Comparison of ENCODE assay signal across 1 cellular context in genomic region chr1:28126212-28126611, GRCh38.
TF ChIP-seq lines count a peak whose summit lies in the region.

No MANE protein-coding gene starts in this region.

TF ChIP-seq in K562, 482 proteins besides CTCF, POLR2A, EP300 and RAD21:
- no peak for TF ChIP-seq ZNF24 (IDR thresholded peaks at IDR 0.05)
- TF ChIP-seq, protein P1, sequence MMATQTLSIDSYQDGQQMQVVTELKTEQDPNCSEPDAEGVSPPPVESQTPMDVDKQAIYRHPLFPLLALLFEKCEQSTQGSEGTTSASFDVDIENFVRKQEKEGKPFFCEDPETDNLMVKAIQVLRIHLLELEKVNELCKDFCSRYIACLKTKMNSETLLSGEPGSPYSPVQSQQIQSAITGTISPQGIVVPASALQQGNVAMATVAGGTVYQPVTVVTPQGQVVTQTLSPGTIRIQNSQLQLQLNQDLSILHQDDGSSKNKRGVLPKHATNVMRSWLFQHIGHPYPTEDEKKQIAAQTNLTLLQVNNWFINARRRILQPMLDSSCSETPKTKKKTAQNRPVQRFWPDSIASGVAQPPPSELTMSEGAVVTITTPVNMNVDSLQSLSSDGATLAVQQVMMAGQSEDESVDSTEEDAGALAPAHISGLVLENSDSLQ (IDR thresholded peaks at IDR 0.05): no peak
- no peak for TF ChIP-seq FUS (optimal IDR thresholded peaks at IDR 0.05; ENCODE audit: low read depth, low read length)
- TF ChIP-seq NONO (IDR thresholded peaks at IDR 0.05; ENCODE audit: low read depth in 2 of 2, low read length in 1 of 2): no peak
- TF ChIP-seq, protein P2, sequence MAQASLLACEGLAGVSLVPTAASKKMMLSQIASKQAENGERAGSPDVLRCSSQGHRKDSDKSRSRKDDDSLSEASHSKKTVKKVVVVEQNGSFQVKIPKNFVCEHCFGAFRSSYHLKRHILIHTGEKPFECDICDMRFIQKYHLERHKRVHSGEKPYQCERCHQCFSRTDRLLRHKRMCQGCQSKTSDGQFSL (CRISPR knock-in tag; IDR thresholded peaks at IDR 0.05): no peak
- TF ChIP-seq, protein P2 (tag; IDR thresholded peaks at IDR 0.05): no peak
- TF ChIP-seq TFAM (CRISPR knock-in tag; conservative IDR thresholded peaks at IDR 0.05): no peak
- TF ChIP-seq KAT7 (CRISPR knock-in tag; IDR thresholded peaks at IDR 0.05; ENCODE audit: borderline replicate concordance): no peak
- TF ChIP-seq POLR2G (IDR thresholded peaks at IDR 0.05; ENCODE audit: low read depth, low read length): no peak
- 0 out of 2 replicates have a peak, but pooled peaks have one; percentile 33 for TF ChIP-seq HDAC2 (IDR thresholded peaks at IDR 0.05)
- TF ChIP-seq, protein P3, sequence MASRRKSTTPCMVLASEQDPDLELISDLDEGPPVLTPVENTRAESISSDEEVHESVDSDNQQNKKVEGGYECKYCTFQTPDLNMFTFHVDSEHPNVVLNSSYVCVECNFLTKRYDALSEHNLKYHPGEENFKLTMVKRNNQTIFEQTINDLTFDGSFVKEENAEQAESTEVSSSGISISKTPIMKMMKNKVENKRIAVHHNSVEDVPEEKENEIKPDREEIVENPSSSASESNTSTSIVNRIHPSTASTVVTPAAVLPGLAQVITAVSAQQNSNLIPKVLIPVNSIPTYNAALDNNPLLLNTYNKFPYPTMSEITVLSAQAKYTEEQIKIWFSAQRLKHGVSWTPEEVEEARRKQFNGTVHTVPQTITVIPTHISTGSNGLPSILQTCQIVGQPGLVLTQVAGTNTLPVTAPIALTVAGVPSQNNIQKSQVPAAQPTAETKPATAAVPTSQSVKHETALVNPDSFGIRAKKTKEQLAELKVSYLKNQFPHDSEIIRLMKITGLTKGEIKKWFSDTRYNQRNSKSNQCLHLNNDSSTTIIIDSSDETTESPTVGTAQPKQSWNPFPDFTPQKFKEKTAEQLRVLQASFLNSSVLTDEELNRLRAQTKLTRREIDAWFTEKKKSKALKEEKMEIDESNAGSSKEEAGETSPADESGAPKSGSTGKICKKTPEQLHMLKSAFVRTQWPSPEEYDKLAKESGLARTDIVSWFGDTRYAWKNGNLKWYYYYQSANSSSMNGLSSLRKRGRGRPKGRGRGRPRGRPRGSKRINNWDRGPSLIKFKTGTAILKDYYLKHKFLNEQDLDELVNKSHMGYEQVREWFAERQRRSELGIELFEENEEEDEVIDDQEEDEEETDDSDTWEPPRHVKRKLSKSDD (conservative IDR thresholded peaks at IDR 0.05; ENCODE audit: low read length): no peak
- TF ChIP-seq ZNF830 (CRISPR knock-in tag; IDR thresholded peaks at IDR 0.05): no peak
- TF ChIP-seq ETV5 (CRISPR knock-in tag; IDR thresholded peaks at IDR 0.05; ENCODE audit: low read depth): no peak
- TF ChIP-seq SIX5 (IDR thresholded peaks at IDR 0.05; ENCODE audit: borderline replicate concordance in 1 of 2, insufficient read depth in 1 of 2, low read depth in 1 of 2, low read length in 2 of 2): no peak
- TF ChIP-seq NELFE (IDR thresholded peaks at IDR 0.05; ENCODE audit: insufficient read depth, insufficient read length): no peak
- TF ChIP-seq ZBED1 (IDR thresholded peaks at IDR 0.05): no peak
- TF ChIP-seq, protein P4, sequence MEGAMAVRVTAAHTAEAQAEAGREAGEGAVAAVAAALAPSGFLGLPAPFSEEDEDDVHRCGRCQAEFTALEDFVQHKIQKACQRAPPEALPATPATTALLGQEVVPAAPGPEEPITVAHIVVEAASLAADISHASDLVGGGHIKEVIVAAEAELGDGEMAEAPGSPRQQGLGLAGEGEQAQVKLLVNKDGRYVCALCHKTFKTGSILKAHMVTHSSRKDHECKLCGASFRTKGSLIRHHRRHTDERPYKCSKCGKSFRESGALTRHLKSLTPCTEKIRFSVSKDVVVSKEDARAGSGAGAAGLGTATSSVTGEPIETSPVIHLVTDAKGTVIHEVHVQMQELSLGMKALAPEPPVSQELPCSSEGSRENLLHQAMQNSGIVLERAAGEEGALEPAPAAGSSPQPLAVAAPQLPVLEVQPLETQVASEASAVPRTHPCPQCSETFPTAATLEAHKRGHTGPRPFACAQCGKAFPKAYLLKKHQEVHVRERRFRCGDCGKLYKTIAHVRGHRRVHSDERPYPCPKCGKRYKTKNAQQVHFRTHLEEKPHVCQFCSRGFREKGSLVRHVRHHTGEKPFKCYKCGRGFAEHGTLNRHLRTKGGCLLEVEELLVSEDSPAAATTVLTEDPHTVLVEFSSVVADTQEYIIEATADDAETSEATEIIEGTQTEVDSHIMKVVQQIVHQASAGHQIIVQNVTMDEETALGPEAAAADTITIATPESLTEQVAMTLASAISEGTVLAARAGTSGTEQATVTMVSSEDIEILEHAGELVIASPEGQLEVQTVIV (CRISPR knock-in tag; IDR thresholded peaks at IDR 0.05; ENCODE audit: borderline replicate concordance): no peak
- peak; percentile 78 for TF ChIP-seq RBM25 (IDR thresholded peaks at IDR 0.05; ENCODE audit: low read depth, low read length, severe bottlenecking)
- no peak for TF ChIP-seq SMARCB1 (IDR thresholded peaks at IDR 0.05; ENCODE audit: insufficient read length, low read depth)
- TF ChIP-seq ZNF217 (CRISPR knock-in tag; IDR thresholded peaks at IDR 0.05): no peak
- TF ChIP-seq RERE (CRISPR knock-in tag; IDR thresholded peaks at IDR 0.05; ENCODE audit: borderline replicate concordance): no peak
- TF ChIP-seq CBFA2T2 (conservative IDR thresholded peaks at IDR 0.05): no peak
- peak; percentile 75 for TF ChIP-seq BCOR (IDR thresholded peaks at IDR 0.05)
- TF ChIP-seq YY1 (IDR thresholded peaks at IDR 0.05; ENCODE audit: borderline replicate concordance in 1 of 3, control insufficient read depth in 1 of 3, extremely low read depth in 1 of 3, insufficient read depth in 3 of 3, insufficient read length in 1 of 3, insufficient replicate concordance in 2 of 3, low read depth in 1 of 3, low read length in 2 of 3): no peak
- TF ChIP-seq, protein P5, sequence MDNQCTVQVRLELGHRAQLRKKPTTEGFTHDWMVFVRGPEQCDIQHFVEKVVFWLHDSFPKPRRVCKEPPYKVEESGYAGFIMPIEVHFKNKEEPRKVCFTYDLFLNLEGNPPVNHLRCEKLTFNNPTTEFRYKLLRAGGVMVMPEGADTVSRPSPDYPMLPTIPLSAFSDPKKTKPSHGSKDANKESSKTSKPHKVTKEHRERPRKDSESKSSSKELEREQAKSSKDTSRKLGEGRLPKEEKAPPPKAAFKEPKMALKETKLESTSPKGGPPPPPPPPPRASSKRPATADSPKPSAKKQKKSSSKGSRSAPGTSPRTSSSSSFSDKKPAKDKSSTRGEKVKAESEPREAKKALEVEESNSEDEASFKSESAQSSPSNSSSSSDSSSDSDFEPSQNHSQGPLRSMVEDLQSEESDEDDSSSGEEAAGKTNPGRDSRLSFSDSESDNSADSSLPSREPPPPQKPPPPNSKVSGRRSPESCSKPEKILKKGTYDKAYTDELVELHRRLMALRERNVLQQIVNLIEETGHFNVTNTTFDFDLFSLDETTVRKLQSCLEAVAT (IDR thresholded peaks at IDR 0.05): no peak
- peak; percentile 89 for TF ChIP-seq ESRRA (IDR thresholded peaks at IDR 0.05; ENCODE audit: borderline replicate concordance, low read depth)
- no peak for TF ChIP-seq MAZ (CRISPR knock-in tag; conservative IDR thresholded peaks at IDR 0.05 in 1 of 2, IDR thresholded peaks at IDR 0.05 in 1 of 2)
- no peak for TF ChIP-seq CREM (IDR thresholded peaks at IDR 0.05; ENCODE audit: low read depth)
- TF ChIP-seq GTF2B (IDR thresholded peaks at IDR 0.05; ENCODE audit: extremely low read depth, insufficient read length): no peak
- no peak for TF ChIP-seq RFX1 (IDR thresholded peaks at IDR 0.05)
- TF ChIP-seq, protein P6, sequence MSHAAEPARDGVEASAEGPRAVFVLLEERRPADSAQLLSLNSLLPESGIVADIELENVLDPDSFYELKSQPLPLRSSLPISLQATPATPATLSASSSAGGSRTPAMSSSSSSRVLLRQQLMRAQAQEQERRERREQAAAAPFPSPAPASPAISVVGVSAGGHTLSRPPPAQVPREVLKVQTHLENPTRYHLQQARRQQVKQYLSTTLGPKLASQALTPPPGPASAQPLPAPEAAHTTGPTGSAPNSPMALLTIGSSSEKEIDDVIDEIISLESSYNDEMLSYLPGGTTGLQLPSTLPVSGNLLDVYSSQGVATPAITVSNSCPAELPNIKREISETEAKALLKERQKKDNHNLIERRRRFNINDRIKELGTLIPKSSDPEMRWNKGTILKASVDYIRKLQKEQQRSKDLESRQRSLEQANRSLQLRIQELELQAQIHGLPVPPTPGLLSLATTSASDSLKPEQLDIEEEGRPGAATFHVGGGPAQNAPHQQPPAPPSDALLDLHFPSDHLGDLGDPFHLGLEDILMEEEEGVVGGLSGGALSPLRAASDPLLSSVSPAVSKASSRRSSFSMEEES (CRISPR knock-in tag; IDR thresholded peaks at IDR 0.05): no peak
